In genomic region chr2:182088681-182089333, GRCh38 we compare ENCODE assay signal across 15 cellular contexts.
"Had no signal": no experiment of that assay in that cellular context is flagged by ENCODE, and none has a peak within 500 bp of the region (broad histone marks: within the 10 kb centered on the region; RNA-seq: fewer than 3 reads in every experiment).

No MANE protein-coding gene starts in this region.

- DNase-seq: activated CD4-positive, alpha-beta T cell treated with anti-CD3 and anti-CD28 coated beads, Interleukin-2, amount 10 ng/mL, durations not matched to agents 24 days and 14 days; activated CD8-positive, alpha-beta T cell treated with anti-CD3 and anti-CD28 coated beads, Interleukin-2, amount 10 ng/mL, durations not matched to agents 7 days and 5 days; activated naive CD4-positive, alpha-beta T cell treated with Interleukin-2 at 50 U/mL for 16 hours; activated naive CD8-positive, alpha-beta T cell treated with anti-CD3 and anti-CD28 coated beads, Interleukin-2, amount 10 ng/mL, durations not matched to agents 7 days and 5 days; activated T-cell treated with anti-CD3 and anti-CD28 coated beads, Interleukin-2, amount 50 U/mL, for 24 hours; body of pancreas; caudate nucleus; heart left ventricle; stimulated activated CD4-positive, alpha-beta T cell treated with anti-CD3 and anti-CD28 coated beads, Interleukin-2, amount 100 ng/mL, for 24 hours; stimulated activated naive CD4-positive, alpha-beta T cell treated with Interleukin-2 at 50 U/mL for 16 hours; T1000; thyroid gland had no signal

- H3K4me1 ChIP-seq: body of pancreas, thyroid gland had no signal

- H3K9me3 ChIP-seq: body of pancreas, thyroid gland had no signal

- H3K4me3 ChIP-seq: body of pancreas, gastroesophageal sphincter, heart left ventricle, thyroid gland had no signal

- H3K36me3 ChIP-seq: gastroesophageal sphincter, heart left ventricle, thyroid gland had no signal

- ATAC-seq: activated CD8-positive, alpha-beta T cell treated with anti-CD3 and anti-CD28 coated beads, Interleukin-2, amount 10 ng/mL, durations not matched to agents 7 days and 5 days; body of pancreas; gastroesophageal sphincter; natural killer cell treated with Interleukin-12 subunit alpha and Interleukin-12 subunit beta and Interleukin-15 and Interleukin-18, amount 100 ng/mL, for 72 hours had no signal

- H3K27ac ChIP-seq: body of pancreas, epithelial cell of prostate, gastroesophageal sphincter, heart left ventricle, thyroid gland had no signal

- H3K27me3 ChIP-seq: body of pancreas, gastroesophageal sphincter, heart left ventricle, thyroid gland had no signal
